ENCODE assay signal across 1 cellular context in genomic region chr3:67630666-67631362, GRCh38.
TF ChIP-seq lines count a peak whose summit lies in the region.

No MANE protein-coding gene starts in this region.

TF ChIP-seq in H1, 55 proteins besides CTCF, POLR2A, EP300 and RAD21:
- no peak for TF ChIP-seq KDM1A (IDR thresholded peaks at IDR 0.05; ENCODE audit: borderline replicate concordance, low read length)
- no peak for TF ChIP-seq TEAD4 (IDR thresholded peaks at IDR 0.05; ENCODE audit: low read depth, low read length)
- no peak for TF ChIP-seq PHF8 (conservative IDR thresholded peaks at IDR 0.05; ENCODE audit: low read depth, low read length)
- TF ChIP-seq MAX (IDR thresholded peaks at IDR 0.05): no peak
- no peak for TF ChIP-seq EGR1 (IDR thresholded peaks at IDR 0.05; ENCODE audit: borderline replicate concordance, low read depth, low read length)
- no peak for TF ChIP-seq CHD2 (IDR thresholded peaks at IDR 0.05; ENCODE audit: low read length)
